Comparison of ENCODE assay signal across 1 cellular context in the genomic region with DNA sequence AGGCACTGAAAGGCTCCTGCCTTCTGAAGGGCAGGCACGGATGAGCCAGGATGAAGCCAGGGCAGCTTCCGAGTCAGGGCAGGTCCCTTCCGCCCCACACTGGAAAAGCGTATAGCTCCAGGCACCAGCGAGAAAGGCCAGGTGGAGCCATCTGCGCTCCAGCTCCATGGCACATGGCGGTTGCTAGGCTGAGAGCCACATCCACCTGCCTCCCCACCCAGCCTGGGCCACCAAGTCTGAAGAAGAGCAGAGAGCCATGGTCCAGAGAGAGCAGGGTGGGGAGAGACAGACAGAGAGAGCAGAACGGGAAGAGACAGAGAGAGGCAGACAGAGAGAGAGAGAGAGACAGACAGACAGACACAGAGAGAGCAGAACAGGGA.
TF ChIP-seq lines count a peak whose summit lies in the region.

No MANE protein-coding gene starts in this region.

TF ChIP-seq in SK-N-SH treated with all-trans-retinoic acid at 6 μM for 48 hours, 23 proteins besides CTCF, POLR2A, EP300 and RAD21 (continued from another document):
- TF ChIP-seq, protein P1, sequence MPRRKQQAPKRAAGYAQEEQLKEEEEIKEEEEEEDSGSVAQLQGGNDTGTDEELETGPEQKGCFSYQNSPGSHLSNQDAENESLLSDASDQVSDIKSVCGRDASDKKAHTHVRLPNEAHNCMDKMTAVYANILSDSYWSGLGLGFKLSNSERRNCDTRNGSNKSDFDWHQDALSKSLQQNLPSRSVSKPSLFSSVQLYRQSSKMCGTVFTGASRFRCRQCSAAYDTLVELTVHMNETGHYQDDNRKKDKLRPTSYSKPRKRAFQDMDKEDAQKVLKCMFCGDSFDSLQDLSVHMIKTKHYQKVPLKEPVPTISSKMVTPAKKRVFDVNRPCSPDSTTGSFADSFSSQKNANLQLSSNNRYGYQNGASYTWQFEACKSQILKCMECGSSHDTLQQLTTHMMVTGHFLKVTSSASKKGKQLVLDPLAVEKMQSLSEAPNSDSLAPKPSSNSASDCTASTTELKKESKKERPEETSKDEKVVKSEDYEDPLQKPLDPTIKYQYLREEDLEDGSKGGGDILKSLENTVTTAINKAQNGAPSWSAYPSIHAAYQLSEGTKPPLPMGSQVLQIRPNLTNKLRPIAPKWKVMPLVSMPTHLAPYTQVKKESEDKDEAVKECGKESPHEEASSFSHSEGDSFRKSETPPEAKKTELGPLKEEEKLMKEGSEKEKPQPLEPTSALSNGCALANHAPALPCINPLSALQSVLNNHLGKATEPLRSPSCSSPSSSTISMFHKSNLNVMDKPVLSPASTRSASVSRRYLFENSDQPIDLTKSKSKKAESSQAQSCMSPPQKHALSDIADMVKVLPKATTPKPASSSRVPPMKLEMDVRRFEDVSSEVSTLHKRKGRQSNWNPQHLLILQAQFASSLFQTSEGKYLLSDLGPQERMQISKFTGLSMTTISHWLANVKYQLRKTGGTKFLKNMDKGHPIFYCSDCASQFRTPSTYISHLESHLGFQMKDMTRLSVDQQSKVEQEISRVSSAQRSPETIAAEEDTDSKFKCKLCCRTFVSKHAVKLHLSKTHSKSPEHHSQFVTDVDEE (CRISPR knock-in tag; IDR thresholded peaks at IDR 0.05): no peak
